ENCODE assay signal across 29 cellular contexts in genomic region chr13:51040431-51040830, GRCh38.
"Had no signal": no experiment of that assay in that cellular context is flagged by ENCODE, and none has a peak within 500 bp of the region (broad histone marks: within the 10 kb centered on the region; RNA-seq: fewer than 3 reads in every experiment).

No MANE protein-coding gene starts in this region.

- H3K36me3 ChIP-seq: neutrophil, ovary, right lobe of liver, sigmoid colon, stomach, thoracic aorta, thyroid gland, tibial nerve, upper lobe of left lung, vagina had no signal

- H3K4me3 ChIP-seq: ovary, psoas muscle, right lobe of liver, sigmoid colon, stomach, thoracic aorta, thyroid gland, tibial nerve, upper lobe of left lung, vagina had no signal

- H3K4me3 Mint-ChIP-seq: naive thymus-derived CD8-positive, alpha-beta T cell; natural killer cell treated with Interleukin-12 subunit alpha and Interleukin-12 subunit beta and Interleukin-15 and Interleukin-18, amount 100 ng/mL, for 72 hours; nephron progenitor cell; neural crest cell; stimulated activated effector memory CD8-positive, alpha-beta T cell treated with anti-CD3 and anti-CD28 coated beads, Interleukin-12 subunit alpha, Interleukin-12 subunit beta, amount 100 ng/mL, for 72 hours; stimulated activated naive B cell treated with anti-CD40 and anti-IgM and Interleukin-4, amounts not matched to agents 10 μg/mL and 1 μg/mL and 100 μg/mL, for 72 hours; stimulated activated naive CD8-positive, alpha-beta T cell treated with anti-CD3 and anti-CD28 coated beads, Interleukin-15, Interleukin-2, amounts not matched to agents 100 ng/mL and 50 ng/mL, for 24 hours had no signal

- H3K9me3 Mint-ChIP-seq: naive thymus-derived CD8-positive, alpha-beta T cell; natural killer cell treated with Interleukin-12 subunit alpha and Interleukin-12 subunit beta and Interleukin-15 and Interleukin-18, amount 100 ng/mL, for 72 hours; nephron progenitor cell; neural crest cell; stimulated activated effector memory CD8-positive, alpha-beta T cell treated with anti-CD3 and anti-CD28 coated beads, Interleukin-12 subunit alpha, Interleukin-12 subunit beta, amount 100 ng/mL, for 72 hours; stimulated activated naive B cell treated with anti-CD40 and anti-IgM and Interleukin-4, amounts not matched to agents 10 μg/mL and 1 μg/mL and 100 μg/mL, for 72 hours; stimulated activated naive CD8-positive, alpha-beta T cell treated with anti-CD3 and anti-CD28 coated beads, Interleukin-15, Interleukin-2, amounts not matched to agents 100 ng/mL and 50 ng/mL, for 24 hours had no signal

- H3K4me1 ChIP-seq: parathyroid adenoma, psoas muscle, right lobe of liver, sigmoid colon, stomach, thyroid gland, tibial nerve, upper lobe of left lung, vagina had no signal

- H3K4me1 Mint-ChIP-seq: neural crest cell; stimulated activated effector memory CD8-positive, alpha-beta T cell treated with anti-CD3 and anti-CD28 coated beads, Interleukin-12 subunit alpha, Interleukin-12 subunit beta, amount 100 ng/mL, for 72 hours; stimulated activated naive B cell treated with anti-CD40 and anti-IgM and Interleukin-4, amounts not matched to agents 10 μg/mL and 1 μg/mL and 100 μg/mL, for 72 hours had no signal

- H3K36me3 Mint-ChIP-seq: naive thymus-derived CD8-positive, alpha-beta T cell; natural killer cell treated with Interleukin-12 subunit alpha and Interleukin-12 subunit beta and Interleukin-15 and Interleukin-18, amount 100 ng/mL, for 72 hours; stimulated activated effector memory CD8-positive, alpha-beta T cell treated with anti-CD3 and anti-CD28 coated beads, Interleukin-12 subunit alpha, Interleukin-12 subunit beta, amount 100 ng/mL, for 72 hours; stimulated activated naive B cell treated with anti-CD40 and anti-IgM and Interleukin-4, amounts not matched to agents 10 μg/mL and 1 μg/mL and 100 μg/mL, for 72 hours had no signal

- H3K9me3 ChIP-seq: neutrophil, ovary, psoas muscle, right lobe of liver, sigmoid colon, stomach, thoracic aorta, thyroid gland, tibial nerve, upper lobe of left lung, vagina had no signal

- DNase-seq: naive thymus-derived CD8-positive, alpha-beta T cell; nephron progenitor cell; nucleus accumbens; ovary; psoas muscle; right cardiac atrium; right lobe of liver; sigmoid colon; small intestine; stimulated activated CD4-positive, alpha-beta T cell treated with anti-CD3 and anti-CD28 coated beads, Interleukin-15, amount 100 ng/mL, for 24 hours; stimulated activated CD4-positive, alpha-beta T cell treated with anti-CD3 and anti-CD28 coated beads, Interleukin-2, amount 100 ng/mL, for 24 hours; stimulated activated CD4-positive, alpha-beta T cell treated with anti-CD3 and anti-CD28 coated beads, Interleukin-2, amount 100 ng/mL, for 48 hours; stimulated activated CD4-positive, alpha-beta T cell treated with anti-CD3 and anti-CD28 coated beads, Interleukin-4, amount 100 ng/mL, for 24 hours; stimulated activated naive B cell treated with anti-CD40 and anti-IgM and Interleukin-4, amounts not matched to agents 10 μg/mL and 1 μg/mL and 100 μg/mL, for 72 hours; stimulated activated naive CD4-positive, alpha-beta T cell treated with Interleukin-2 at 50 U/mL for 16 hours; stomach; thyroid gland; trophoblast cell; upper lobe of left lung had no signal

- H3K27me3 Mint-ChIP-seq: stimulated activated naive CD8-positive, alpha-beta T cell treated with anti-CD3 and anti-CD28 coated beads, Interleukin-15, Interleukin-2, amounts not matched to agents 100 ng/mL and 50 ng/mL, for 24 hours had no signal

- H3K27ac ChIP-seq: neutrophil, ovary, parathyroid adenoma, psoas muscle, right lobe of liver, sigmoid colon, stomach, thoracic aorta, thyroid gland, tibial nerve, upper lobe of left lung, vagina had no signal

- H3K27me3 ChIP-seq: neutrophil, ovary, right lobe of liver, sigmoid colon, stomach, thyroid gland, tibial nerve, upper lobe of left lung, vagina had no signal

- H3K27ac Mint-ChIP-seq: naive thymus-derived CD8-positive, alpha-beta T cell; natural killer cell treated with Interleukin-12 subunit alpha and Interleukin-12 subunit beta and Interleukin-15 and Interleukin-18, amount 100 ng/mL, for 72 hours; nephron progenitor cell; progenitor cell of endocrine pancreas; stimulated activated effector memory CD8-positive, alpha-beta T cell treated with anti-CD3 and anti-CD28 coated beads, Interleukin-12 subunit alpha, Interleukin-12 subunit beta, amount 100 ng/mL, for 72 hours; stimulated activated naive B cell treated with anti-CD40 and anti-IgM and Interleukin-4, amounts not matched to agents 10 μg/mL and 1 μg/mL and 100 μg/mL, for 72 hours; stimulated activated naive CD8-positive, alpha-beta T cell treated with anti-CD3 and anti-CD28 coated beads, Interleukin-15, Interleukin-2, amounts not matched to agents 100 ng/mL and 50 ng/mL, for 24 hours had no signal
